ENCODE assay signal across 1 cellular context in the genomic region with DNA sequence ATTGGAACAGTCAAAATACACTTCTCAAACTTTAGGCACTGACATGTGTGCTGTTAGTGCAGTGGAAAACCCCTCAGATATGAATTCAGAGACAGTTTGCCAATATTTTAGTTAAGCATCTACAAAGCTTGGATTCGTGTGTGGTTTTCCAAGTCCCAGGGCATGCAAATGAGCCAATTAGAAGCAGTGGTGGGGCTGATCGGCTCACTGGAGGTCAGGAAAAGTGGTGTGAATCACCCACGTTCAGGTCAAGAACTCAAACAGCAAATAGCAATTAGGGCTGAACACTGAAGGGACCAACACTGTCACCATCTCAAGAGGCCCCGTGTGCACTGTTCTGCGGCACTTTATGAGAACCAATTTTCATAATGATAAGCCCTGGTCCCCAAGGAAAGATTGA.
TF ChIP-seq lines count a peak whose summit lies in the region.

No MANE protein-coding gene starts in this region.

TF ChIP-seq in GM12878, 131 proteins besides CTCF, POLR2A, EP300 and RAD21 (continued from another document):
- TF ChIP-seq, protein P1, sequence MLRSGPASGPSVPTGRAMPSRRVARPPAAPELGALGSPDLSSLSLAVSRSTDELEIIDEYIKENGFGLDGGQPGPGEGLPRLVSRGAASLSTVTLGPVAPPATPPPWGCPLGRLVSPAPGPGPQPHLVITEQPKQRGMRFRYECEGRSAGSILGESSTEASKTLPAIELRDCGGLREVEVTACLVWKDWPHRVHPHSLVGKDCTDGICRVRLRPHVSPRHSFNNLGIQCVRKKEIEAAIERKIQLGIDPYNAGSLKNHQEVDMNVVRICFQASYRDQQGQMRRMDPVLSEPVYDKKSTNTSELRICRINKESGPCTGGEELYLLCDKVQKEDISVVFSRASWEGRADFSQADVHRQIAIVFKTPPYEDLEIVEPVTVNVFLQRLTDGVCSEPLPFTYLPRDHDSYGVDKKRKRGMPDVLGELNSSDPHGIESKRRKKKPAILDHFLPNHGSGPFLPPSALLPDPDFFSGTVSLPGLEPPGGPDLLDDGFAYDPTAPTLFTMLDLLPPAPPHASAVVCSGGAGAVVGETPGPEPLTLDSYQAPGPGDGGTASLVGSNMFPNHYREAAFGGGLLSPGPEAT (IDR thresholded peaks at IDR 0.05; ENCODE audit: low read depth): peak; percentile 51; the same call in 1 of the 2 replicates
- TF ChIP-seq, protein P2, sequence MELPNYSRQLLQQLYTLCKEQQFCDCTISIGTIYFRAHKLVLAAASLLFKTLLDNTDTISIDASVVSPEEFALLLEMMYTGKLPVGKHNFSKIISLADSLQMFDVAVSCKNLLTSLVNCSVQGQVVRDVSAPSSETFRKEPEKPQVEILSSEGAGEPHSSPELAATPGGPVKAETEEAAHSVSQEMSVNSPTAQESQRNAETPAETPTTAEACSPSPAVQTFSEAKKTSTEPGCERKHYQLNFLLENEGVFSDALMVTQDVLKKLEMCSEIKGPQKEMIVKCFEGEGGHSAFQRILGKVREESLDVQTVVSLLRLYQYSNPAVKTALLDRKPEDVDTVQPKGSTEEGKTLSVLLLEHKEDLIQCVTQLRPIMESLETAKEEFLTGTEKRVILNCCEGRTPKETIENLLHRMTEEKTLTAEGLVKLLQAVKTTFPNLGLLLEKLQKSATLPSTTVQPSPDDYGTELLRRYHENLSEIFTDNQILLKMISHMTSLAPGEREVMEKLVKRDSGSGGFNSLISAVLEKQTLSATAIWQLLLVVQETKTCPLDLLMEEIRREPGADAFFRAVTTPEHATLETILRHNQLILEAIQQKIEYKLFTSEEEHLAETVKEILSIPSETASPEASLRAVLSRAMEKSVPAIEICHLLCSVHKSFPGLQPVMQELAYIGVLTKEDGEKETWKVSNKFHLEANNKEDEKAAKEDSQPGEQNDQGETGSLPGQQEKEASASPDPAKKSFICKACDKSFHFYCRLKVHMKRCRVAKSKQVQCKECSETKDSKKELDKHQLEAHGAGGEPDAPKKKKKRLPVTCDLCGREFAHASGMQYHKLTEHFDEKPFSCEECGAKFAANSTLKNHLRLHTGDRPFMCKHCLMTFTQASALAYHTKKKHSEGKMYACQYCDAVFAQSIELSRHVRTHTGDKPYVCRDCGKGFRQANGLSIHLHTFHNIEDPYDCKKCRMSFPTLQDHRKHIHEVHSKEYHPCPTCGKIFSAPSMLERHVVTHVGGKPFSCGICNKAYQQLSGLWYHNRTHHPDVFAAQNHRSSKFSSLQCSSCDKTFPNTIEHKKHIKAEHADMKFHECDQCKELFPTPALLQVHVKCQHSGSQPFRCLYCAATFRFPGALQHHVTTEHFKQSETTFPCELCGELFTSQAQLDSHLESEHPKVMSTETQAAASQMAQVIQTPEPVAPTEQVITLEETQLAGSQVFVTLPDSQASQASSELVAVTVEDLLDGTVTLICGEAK (IDR thresholded peaks at IDR 0.05; ENCODE audit: borderline replicate concordance): no peak
- TF ChIP-seq MYB (IDR thresholded peaks at IDR 0.05; ENCODE audit: borderline replicate concordance, low read depth, low read length): no peak
- TF ChIP-seq RB1 (IDR thresholded peaks at IDR 0.05; ENCODE audit: borderline replicate concordance): no peak
- TF ChIP-seq, protein P3, sequence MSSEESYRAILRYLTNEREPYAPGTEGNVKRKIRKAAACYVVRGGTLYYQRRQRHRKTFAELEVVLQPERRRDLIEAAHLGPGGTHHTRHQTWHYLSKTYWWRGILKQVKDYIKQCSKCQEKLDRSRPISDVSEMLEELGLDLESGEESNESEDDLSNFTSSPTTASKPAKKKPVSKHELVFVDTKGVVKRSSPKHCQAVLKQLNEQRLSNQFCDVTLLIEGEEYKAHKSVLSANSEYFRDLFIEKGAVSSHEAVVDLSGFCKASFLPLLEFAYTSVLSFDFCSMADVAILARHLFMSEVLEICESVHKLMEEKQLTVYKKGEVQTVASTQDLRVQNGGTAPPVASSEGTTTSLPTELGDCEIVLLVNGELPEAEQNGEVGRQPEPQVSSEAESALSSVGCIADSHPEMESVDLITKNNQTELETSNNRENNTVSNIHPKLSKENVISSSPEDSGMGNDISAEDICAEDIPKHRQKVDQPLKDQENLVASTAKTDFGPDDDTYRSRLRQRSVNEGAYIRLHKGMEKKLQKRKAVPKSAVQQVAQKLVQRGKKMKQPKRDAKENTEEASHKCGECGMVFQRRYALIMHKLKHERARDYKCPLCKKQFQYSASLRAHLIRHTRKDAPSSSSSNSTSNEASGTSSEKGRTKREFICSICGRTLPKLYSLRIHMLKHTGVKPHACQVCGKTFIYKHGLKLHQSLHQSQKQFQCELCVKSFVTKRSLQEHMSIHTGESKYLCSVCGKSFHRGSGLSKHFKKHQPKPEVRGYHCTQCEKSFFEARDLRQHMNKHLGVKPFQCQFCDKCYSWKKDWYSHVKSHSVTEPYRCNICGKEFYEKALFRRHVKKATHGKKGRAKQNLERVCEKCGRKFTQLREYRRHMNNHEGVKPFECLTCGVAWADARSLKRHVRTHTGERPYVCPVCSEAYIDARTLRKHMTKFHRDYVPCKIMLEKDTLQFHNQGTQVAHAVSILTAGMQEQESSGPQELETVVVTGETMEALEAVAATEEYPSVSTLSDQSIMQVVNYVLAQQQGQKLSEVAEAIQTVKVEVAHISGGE (CRISPR knock-in tag; IDR thresholded peaks at IDR 0.05): no peak
- TF ChIP-seq HDAC6 (IDR thresholded peaks at IDR 0.05; ENCODE audit: unreplicated experiment): no peak
- no peak for TF ChIP-seq CHD2 (IDR thresholded peaks at IDR 0.05; ENCODE audit: borderline replicate concordance, low read depth, low read length)
- no peak for TF ChIP-seq POLR2AphosphoS2 (IDR thresholded peaks at IDR 0.05; ENCODE audit: low read depth, low read length)
- TF ChIP-seq SUZ12 (IDR thresholded peaks at IDR 0.05; ENCODE audit: unreplicated experiment): no peak
